Comparison of ENCODE assay signal across 8 cellular contexts in the genomic region with DNA sequence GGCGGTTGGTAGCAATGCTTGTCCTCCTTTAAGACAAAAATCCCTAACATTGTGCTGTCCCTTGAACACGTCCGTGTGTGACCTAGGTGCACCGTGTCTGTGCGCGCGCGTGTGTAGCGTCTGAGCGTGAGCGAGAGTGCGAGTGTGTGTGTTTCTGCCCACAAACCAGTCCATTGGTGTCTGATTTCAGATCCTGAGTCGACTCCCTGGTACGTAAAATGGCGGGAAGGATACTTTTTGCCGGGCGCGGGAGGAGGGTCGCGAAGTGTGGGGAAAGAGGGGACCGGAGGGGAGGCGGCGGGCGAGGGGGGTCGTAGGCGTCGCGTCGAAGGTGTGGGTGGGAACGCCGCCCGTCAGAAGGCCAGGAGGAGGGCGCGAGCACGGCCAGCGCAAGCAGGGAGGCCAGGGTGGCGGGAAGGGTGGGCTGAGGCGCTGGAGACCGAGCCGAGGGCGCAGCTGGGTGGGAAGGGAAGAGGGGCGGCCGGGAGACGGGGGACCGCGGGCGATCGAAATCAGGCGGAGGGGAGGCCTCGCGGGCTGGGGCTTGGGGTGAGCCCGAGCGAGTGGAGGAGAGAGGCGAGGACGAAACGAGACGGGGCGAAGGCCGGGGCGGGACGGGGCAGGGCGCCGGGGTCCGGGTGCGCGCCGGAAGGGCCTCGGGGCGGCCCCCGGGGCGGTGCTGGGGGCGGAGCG. TPM values are rescaled to one million over a fixed set of nuclear protein-coding genes. Genes with fewer than 3 reads are reported as not detected.
DNase-seq lines count a peak whose midpoint lies in the region; ATAC-seq and TF ChIP-seq lines count a peak whose summit lies in the region.

No MANE protein-coding gene starts in this region.

- H2AFZ ChIP-seq in ACC112 (ENCODE audit: low read length, unreplicated experiment): no peak overlapping the region

- peaks cover 69% of the 10 kb centered on the region for H3K27me3 Mint-ChIP-seq in T-helper 17 cell

- no peak for TF ChIP-seq CTCF in right lobe of liver (IDR thresholded peaks at IDR 0.05)

- intact Hi-C loops in right lobe of liver (cut with DNase I): no loop called here

- 12% methylated on average over 51 of the region's 73 CpGs for WGBS in right lobe of liver (ENCODE audit: insufficient coverage, low coverage, low lambda C conversion rate, missing lambda C conversion rate)

- peaks cover 100% of the 10 kb centered on the region for H3K27me3 ChIP-seq in ACC112 (ENCODE audit: insufficient read depth, low read length)
- H3K27me3 ChIP-seq in right lobe of liver: peaks cover 9 to 63% of the 10 kb centered on the region in 2 donors

- peak overlapping the region; percentile 89 for H3K4me3 Mint-ChIP-seq in T-helper 17 cell

- H3K4me1 ChIP-seq in ACC112 (ENCODE audit: control insufficient read depth, insufficient read depth, low read length, unreplicated experiment): no peaks in the 10 kb centered on the region
- peaks cover 0 to 13% (median 4%) of the 10 kb centered on the region in 4 donors for H3K4me1 ChIP-seq in right lobe of liver

- H3K36me3 Mint-ChIP-seq in T-helper 17 cell (ENCODE audit: low read depth): peaks cover 5% of the 10 kb centered on the region

- H3K27ac ChIP-seq in ACC112 (ENCODE audit: low read depth, low read length) (no peak overlapping the region), right lobe of liver (no peak overlapping the region)

- H3K79me2 ChIP-seq in ACC112 (ENCODE audit: control insufficient read depth, insufficient read depth, low read length, unreplicated experiment): no peaks in the 10 kb centered on the region

- DNase-seq in T-helper 17 cell (no peak), right lobe of liver (no peak), COLO668 (lab: John Stamatoyannopoulos, UW; ENCODE audit: unreplicated experiment) (no peak), midbrain (lab: John Stamatoyannopoulos, UW) (no peak), superior temporal gyrus (ENCODE audit: extremely low spot score) (no peak)

- H3K36me3 ChIP-seq in ACC112 (ENCODE audit: insufficient read depth, low read length) (no peaks in the 10 kb centered on the region), right lobe of liver (no peaks in the 10 kb centered on the region)

- ATAC-seq in GM19463 (IDR thresholded peaks at IDR 0.05; ENCODE audit: unreplicated experiment): peak; percentile 3
- ATAC-seq in T-helper 17 cell: no peak
- no peak for ATAC-seq in right lobe of liver
- no peak for ATAC-seq in GM18909 (IDR thresholded peaks at IDR 0.05; ENCODE audit: poor library complexity, unreplicated experiment)

- no peak for TF ChIP-seq POLR2A in right lobe of liver (IDR thresholded peaks at IDR 0.05)

- peaks cover 19% of the 10 kb centered on the region for H3K4me1 Mint-ChIP-seq in T-helper 17 cell

- no peak overlapping the region for H3K27ac Mint-ChIP-seq in T-helper 17 cell

- H3K9me3 ChIP-seq in T-helper 17 cell (ENCODE audit: control insufficient read depth, low read length, poor library complexity, severe bottlenecking) (peaks cover 6% of the 10 kb centered on the region), right lobe of liver (no peaks in the 10 kb centered on the region)

- H3K4me3 ChIP-seq in ACC112 (ENCODE audit: low read depth, low read length): peak overlapping the region; percentile 73
- peak overlapping the region; percentile 6 to 39 (median 27) for H3K4me3 ChIP-seq in right lobe of liver

RNA-seq across cellular contexts. Expression of gene OTP, which starts 8.8 kb away (rescaled TPM):
- total RNA-seq in T-helper 17 cell (not detected), right lobe of liver (not detected)
